ENCODE assay signal across 28 cellular contexts in genomic region chr4:146490106-146490505, GRCh38.
"Had no signal": no experiment of that assay in that cellular context is flagged by ENCODE, and none has a peak within 500 bp of the region (broad histone marks: within the 10 kb centered on the region; RNA-seq: fewer than 3 reads in every experiment).

No MANE protein-coding gene starts in this region.

- H3K27me3 ChIP-seq: left lung, ovary, stomach, testis, thyroid gland, transverse colon, upper lobe of left lung had no signal

- H3K4me3 ChIP-seq: left lung, lung, mucosa of descending colon, ovary, prostate gland, skin epidermis, stomach, testis, thyroid gland, transverse colon, upper lobe of left lung had no signal

- DNase-seq: hypothalamus; immature natural killer cell; kidney; left colon; left lung; midbrain; mucosa of descending colon; naive thymus-derived CD4-positive, alpha-beta T cell; ovary; posterior cingulate gyrus; retina; right cardiac atrium; stimulated activated CD4-positive, alpha-beta T cell treated with anti-CD3 and anti-CD28 coated beads, Interleukin-12 subunit alpha, Interleukin-12 subunit beta, amount 100 ng/mL, for 4 hours; stimulated activated CD4-positive, alpha-beta T cell treated with anti-CD3 and anti-CD28 coated beads, Interleukin-15, amount 100 ng/mL, for 24 hours; stimulated activated CD4-positive, alpha-beta T cell treated with anti-CD3 and anti-CD28 coated beads, Interleukin-2, amount 100 ng/mL, for 24 hours; stimulated activated CD4-positive, alpha-beta T cell treated with anti-CD3 and anti-CD28 coated beads, Interleukin-4, amount 100 ng/mL, for 1 hour; stimulated activated naive B cell treated with anti-CD40 and anti-IgM and Interleukin-4, amounts not matched to agents 10 μg/mL and 1 μg/mL and 100 μg/mL, for 72 hours; stimulated activated naive CD8-positive, alpha-beta T cell treated with anti-CD3 and anti-CD28 coated beads, Interleukin-15, Interleukin-2, amounts not matched to agents 100 U/mL and 50 U/mL, for 24 hours; stomach; testis; thyroid gland; transverse colon; upper lobe of left lung had no signal

- H3K9me3 ChIP-seq: left lung, mucosa of descending colon, ovary, prostate gland, stomach, testis, thyroid gland, transverse colon, upper lobe of left lung had no signal

- H3K27ac ChIP-seq: left lung, ovary, prostate gland, skin epidermis, stomach, testis, thyroid gland, transverse colon, upper lobe of left lung had no signal

- H3K36me3 ChIP-seq: ovary, prostate gland, thyroid gland, upper lobe of left lung had no signal

- H3K4me1 ChIP-seq: prostate gland, thyroid gland, transverse colon, upper lobe of left lung had no signal

- ATAC-seq: left colon; left lung; mucosa of descending colon; naive thymus-derived CD4-positive, alpha-beta T cell; natural killer cell treated with Interleukin-12 subunit alpha and Interleukin-12 subunit beta and Interleukin-15 and Interleukin-18, amount 100 ng/mL, for 72 hours; right cardiac atrium; sciatic nerve; stimulated activated naive B cell treated with anti-CD40 and anti-IgM and Interleukin-4, amounts not matched to agents 10 μg/mL and 1 μg/mL and 100 μg/mL, for 72 hours; stimulated activated naive CD8-positive, alpha-beta T cell treated with anti-CD3 and anti-CD28 coated beads, Interleukin-15, Interleukin-2, amounts not matched to agents 100 U/mL and 50 U/mL, for 24 hours had no signal
